8 cellular contexts compared by ENCODE assay signal in the genomic region with DNA sequence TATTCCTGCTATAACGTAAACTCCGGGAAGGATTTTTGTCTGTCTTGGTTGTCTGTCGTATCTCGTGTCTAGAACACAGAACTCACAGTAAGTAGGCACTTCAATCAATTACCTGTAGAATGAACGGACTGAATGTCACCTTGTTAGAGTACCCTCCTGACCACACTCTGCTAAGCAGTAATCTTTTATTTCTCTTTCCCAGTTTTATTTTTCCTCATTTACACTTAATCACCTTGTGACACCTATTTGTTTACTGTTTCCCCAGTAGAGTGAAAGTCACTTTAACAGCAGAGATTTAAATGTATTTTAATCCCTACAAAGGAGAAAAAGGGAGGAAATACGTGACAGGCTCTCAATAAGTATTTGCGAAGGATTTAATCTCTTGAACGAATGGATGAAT. TPM values are rescaled to one million over a fixed set of nuclear protein-coding genes. Genes with fewer than 3 reads are reported as not detected.
A peak's percentile ranks its signal among the peaks of the same experiment; 100 is the strongest.
DNase-seq lines count a peak whose midpoint lies in the region; ATAC-seq and TF ChIP-seq lines count a peak whose summit lies in the region.

No MANE protein-coding gene starts in this region.

- H3K4me1 ChIP-seq in heart left ventricle = peaks cover 0 to 25% (median 14%) of the 10 kb centered on the region in 12 donors
- peaks cover 4 to 21% of the 10 kb centered on the region in 2 donors for H3K4me1 ChIP-seq in adrenal gland (replicated peaks in 1 of 2)
- peaks cover 17% of the 10 kb centered on the region for H3K4me1 ChIP-seq in vagina

- TF ChIP-seq CTCF in heart left ventricle (IDR thresholded peaks at IDR 0.05) (no peak), adrenal gland (IDR thresholded peaks at IDR 0.05) (no peak), vagina (IDR thresholded peaks at IDR 0.05) (no peak)

- intact Hi-C loops in heart left ventricle (cut with DNase I) = loop anchor here in 2 of 10 donors (5.0 kb wide), 2 partner anchors 95 to 165 kb away; no protein-coding TSS in a partner anchor
- intact Hi-C loops in Right ventricle myocardium inferior (cut with DNase I) = loop anchor here (5.0 kb wide), 2 partner anchors 160 to 255 kb away; partner anchors contain the start of gene PTPN4
- intact Hi-C loops in adrenal gland (cut with DNase I) = no loop called here
- intact Hi-C loops in vagina (cut with DNase I) = no loop called here

- H3K27me3 Mint-ChIP-seq in memory B cell = no peaks in the 10 kb centered on the region

- H3K36me3 Mint-ChIP-seq in memory B cell = no peaks in the 10 kb centered on the region

- no peak for DNase-seq in heart left ventricle
- no peak for DNase-seq in Right ventricle myocardium inferior (ENCODE audit: missing footprints)
- DNase-seq in adrenal gland = no peak
- no peak for DNase-seq in memory B cell (ENCODE audit: low spot score in 2 of 2)
- no peak for DNase-seq in vagina (ENCODE audit: extremely low spot score in 2 of 2)
- no peak for DNase-seq in effector CD8-positive, alpha-beta T cell (lab: John Stamatoyannopoulos, UW)
- DNase-seq in SIG-M5 treated with dmso at 0.1 percent for 504 hours (lab: John Stamatoyannopoulos, UW; ENCODE audit: unreplicated experiment) = no peak

- ATAC-seq in heart left ventricle (no peak), Right ventricle myocardium inferior (no peak), memory B cell (ENCODE audit: low read depth) (no peak), GM18861 (IDR thresholded peaks at IDR 0.05; ENCODE audit: unreplicated experiment) (no peak)

- no peak for TF ChIP-seq POLR2A in heart left ventricle (IDR thresholded peaks at IDR 0.05)
- no peak for TF ChIP-seq POLR2A in adrenal gland (IDR thresholded peaks at IDR 0.05)
- TF ChIP-seq POLR2A in vagina (IDR thresholded peaks at IDR 0.05) = no peak

- H3K4me3 ChIP-seq in heart left ventricle = peak overlapping the region; percentile 73 to 100 (median 94)
- H3K4me3 ChIP-seq in adrenal gland = peak overlapping the region in 2 of 4 donors; percentile 72 to 99
- peak overlapping the region; percentile 58 to 81 for H3K4me3 ChIP-seq in vagina

- H3K36me3 ChIP-seq in heart left ventricle (no peaks in the 10 kb centered on the region), adrenal gland (replicated peaks in 1 of 2) (no peaks in the 10 kb centered on the region), vagina (no peaks in the 10 kb centered on the region)

- no peaks in the 10 kb centered on the region for H3K9me3 Mint-ChIP-seq in memory B cell

- no peaks in the 10 kb centered on the region for H3K9me3 ChIP-seq in heart left ventricle
- no peaks in the 10 kb centered on the region for H3K9me3 ChIP-seq in adrenal gland (replicated peaks in 1 of 3)
- H3K9me3 ChIP-seq in vagina = no peaks in the 10 kb centered on the region

- peak overlapping the region; percentile 81 for H3K4me3 Mint-ChIP-seq in memory B cell

- H3K4me1 Mint-ChIP-seq in memory B cell = peaks cover 32% of the 10 kb centered on the region

- WGBS in heart left ventricle, 4 donors = 28 to 31% (median 30%) methylated on average over 8 of the region's 8 CpGs
- 21 to 28% (median 28%) methylated on average over 8 of the region's 8 CpGs for WGBS in adrenal gland, 4 donors

- no peaks in the 10 kb centered on the region for H3K27me3 ChIP-seq in heart left ventricle
- no peaks in the 10 kb centered on the region for H3K27me3 ChIP-seq in adrenal gland
- H3K27me3 ChIP-seq in vagina = no peaks in the 10 kb centered on the region

- H3K27ac ChIP-seq in heart left ventricle = peak overlapping the region in 9 of 12 donors; percentile 2 to 95 (median 83)
- H3K27ac ChIP-seq in adrenal gland = peak overlapping the region in 3 of 5 donors; percentile 82 to 91 (median 87)
- H3K27ac ChIP-seq in vagina = peak overlapping the region; percentile 81

- peak overlapping the region; percentile 48 for H3K27ac Mint-ChIP-seq in memory B cell

RNA-seq across cellular contexts. Expression of gene EPB41L5, which starts 0.5 kb away (rescaled TPM):
- total RNA-seq in heart left ventricle (10 to 100 TPM in 5 of 9 donors, 1 to 10 TPM in 4; 7.6 to 16.9 (median 11.2) TPM), Right ventricle myocardium inferior (8.2 TPM), adrenal gland (10 to 100 TPM; 10.9 to 25.8 (median 16.1) TPM), vagina (37.6 TPM)
- polyA plus RNA-seq in heart left ventricle (1 to 10 TPM; 3.1 to 8.0 TPM), adrenal gland (1 to 10 TPM; 2.6 to 10.0 (median 3.0) TPM)
